ENCODE assay signal across 12 cellular contexts in the genomic region with DNA sequence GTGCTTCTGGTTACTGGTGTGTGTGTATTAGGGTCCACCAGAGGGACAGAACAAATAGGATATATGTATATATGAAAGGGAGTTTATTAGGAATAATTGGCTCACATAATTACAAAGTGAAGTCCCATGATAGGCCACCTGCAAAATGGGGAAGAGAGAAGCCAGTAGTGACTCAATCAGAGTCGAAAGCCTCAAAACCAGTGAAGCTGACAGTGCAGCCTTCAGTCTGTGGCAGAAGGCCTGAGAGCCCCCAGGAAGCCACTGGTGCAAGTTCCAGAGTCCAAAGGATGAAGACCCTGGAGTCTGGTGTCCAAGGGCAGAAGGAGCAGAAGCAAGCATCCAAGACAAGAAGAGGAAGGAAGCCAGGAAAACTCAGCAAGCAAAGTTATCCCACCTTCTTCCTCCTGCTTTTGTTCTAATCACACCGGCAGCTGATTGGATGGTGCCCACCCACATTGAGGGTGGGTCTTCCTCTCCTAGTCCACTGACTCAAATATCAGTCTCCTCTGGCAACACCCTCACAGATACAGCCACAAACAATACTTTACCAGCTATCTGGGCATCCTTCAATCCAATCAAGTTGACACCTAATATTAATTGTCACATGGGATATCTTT.
DNase-seq lines count a peak whose midpoint lies in the region; ATAC-seq and TF ChIP-seq lines count a peak whose summit lies in the region.
"Had no signal": no experiment of that assay in that cellular context is flagged by ENCODE, and none has a peak within 500 bp of the region (broad histone marks: within the 10 kb centered on the region; RNA-seq: fewer than 3 reads in every experiment).

No MANE protein-coding gene starts in this region.

- ATAC-seq in GM18520 (IDR thresholded peaks at IDR 0.05; ENCODE audit: unreplicated experiment) (peak; percentile 44), GM21515 (IDR thresholded peaks at IDR 0.05; ENCODE audit: unreplicated experiment) (peak; percentile 85), HG03060 (IDR thresholded peaks at IDR 0.05; ENCODE audit: low read depth, unreplicated experiment) (peak; percentile 58)

- DNase-seq in NB4 (ENCODE audit: low read depth) (peak; percentile 22), islet precursor cell (no peak), GM20000 (ENCODE audit: low spot score) (no peak), HPDE6-E6E7 (ENCODE audit: extremely low spot score) (no peak), NCI-H1092 (lab: John Stamatoyannopoulos, UW) (no peak)
- DNase-seq: activated CD4-positive, alpha-beta T cell treated with anti-CD3 and anti-CD28 coated beads for 48 hours; effector CD8-positive, alpha-beta T cell; SHP77 had no signal

- no peak for TF ChIP-seq POLR2A in NB4 (IDR thresholded peaks at IDR 0.05; ENCODE audit: extremely low read depth, insufficient read length)

- TF ChIP-seq CTCF in NB4 (IDR thresholded peaks at IDR 0.05; ENCODE audit: low read depth, low read length), result no peak
- TF ChIP-seq CTCF in GM20000 (IDR thresholded peaks at IDR 0.05; ENCODE audit: extremely low read depth, missing control alignments), result no peak

- no peak overlapping the region for H3K4me3 ChIP-seq in NB4 (ENCODE audit: low read depth, low read length)
- H3K4me3 ChIP-seq: smooth muscle cell had no signal
